Comparison of ENCODE assay signal across 2 cellular contexts in the genomic region with DNA sequence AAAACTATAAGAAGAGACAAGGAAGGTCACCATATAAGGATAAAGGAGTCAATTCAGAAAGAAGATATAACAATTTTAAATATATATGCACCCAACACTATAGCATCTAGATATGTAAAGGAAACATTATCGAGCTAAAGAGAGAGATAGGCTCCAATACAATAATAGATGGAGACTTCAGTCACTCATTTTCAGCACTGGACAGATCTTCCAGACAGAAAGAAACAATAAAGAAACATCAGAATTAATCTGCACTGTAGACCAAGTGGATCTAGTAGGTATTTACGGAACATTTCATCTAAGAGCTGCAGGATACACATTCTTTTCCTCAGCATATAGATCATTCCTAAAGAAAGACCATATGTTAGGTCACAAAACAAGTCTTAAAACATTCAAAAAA.
A peak's percentile ranks its signal among the peaks of the same experiment; 100 is the strongest.
TF ChIP-seq lines count a peak whose summit lies in the region.

No MANE protein-coding gene starts in this region.

TF ChIP-seq in A549, 52 proteins besides CTCF, POLR2A, EP300 and RAD21:
- peak; percentile 47; the same call in 1 of the 2 replicates for TF ChIP-seq REST (IDR thresholded peaks at IDR 0.05)
- TF ChIP-seq KDM1A (IDR thresholded peaks at IDR 0.05; ENCODE audit: low read depth), result no peak

TF ChIP-seq in HCT116, 20 proteins besides CTCF, POLR2A, EP300 and RAD21 (continued from another document):
- TF ChIP-seq REST (IDR thresholded peaks at IDR 0.05; ENCODE audit: low read depth), result peak; percentile 3; the same call in 1 of the 2 replicates
